In the genomic region with DNA sequence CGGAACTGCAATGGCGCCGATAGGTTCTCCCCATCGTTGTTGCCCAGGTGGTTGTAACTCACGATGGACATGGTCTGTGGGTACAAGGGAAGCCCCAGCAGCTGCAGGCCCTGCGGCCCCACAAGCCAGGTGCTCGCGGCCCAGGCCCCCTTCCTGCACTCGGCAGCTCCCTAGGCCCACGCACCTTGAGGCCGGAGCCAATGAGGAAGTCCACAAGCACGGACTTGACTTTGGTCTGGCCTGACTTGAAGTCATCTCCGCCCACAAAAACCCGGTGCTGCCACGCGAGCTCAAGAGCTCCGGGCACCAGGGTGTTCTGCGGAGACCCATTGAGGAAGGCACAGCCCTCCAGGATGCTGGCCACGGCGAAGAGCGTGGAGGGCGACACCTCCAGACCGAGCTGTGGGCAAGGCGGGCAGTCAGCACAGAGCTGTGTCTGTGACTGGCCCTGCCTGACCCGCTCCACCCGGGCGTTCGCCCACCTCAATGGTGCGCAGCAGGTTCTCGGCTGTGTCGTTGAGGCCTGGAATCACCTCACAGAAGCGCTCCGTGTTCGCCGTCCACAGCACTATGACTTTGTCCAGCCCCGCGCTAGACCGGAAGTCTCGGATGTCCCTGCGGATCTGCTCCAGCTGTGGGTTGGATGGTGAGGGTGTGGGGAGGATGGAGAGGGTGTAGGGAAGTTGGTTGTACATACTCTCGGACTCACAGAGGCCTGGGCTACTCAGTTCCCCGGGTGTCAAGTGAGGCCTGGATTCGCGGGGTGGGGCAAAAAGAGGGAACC, we compare ENCODE assay signal across 1 cellular context.
TF ChIP-seq lines count a peak whose summit lies in the region.

No MANE protein-coding gene starts in this region.

TF ChIP-seq in HEK293, 187 proteins besides CTCF, POLR2A, EP300 and RAD21 (continued from another document):
- TF ChIP-seq ZNF404 (tag by site-specific recombination; IDR thresholded peaks at IDR 0.05) (no peak), ZNF23 (tag by site-specific recombination; IDR thresholded peaks at IDR 0.05; ENCODE audit: borderline replicate concordance) (no peak), ZNF169 (tag by site-specific recombination; IDR thresholded peaks at IDR 0.05) (no peak), HIC1 (tag by site-specific recombination; IDR thresholded peaks at IDR 0.05) (0 out of 2 replicates have a peak, but pooled peaks have one; percentile 27), SCRT1 (tag by site-specific recombination; IDR thresholded peaks at IDR 0.05; ENCODE audit: borderline replicate concordance) (0 out of 2 replicates have a peak, but pooled peaks have one; percentile 29), ZNF777 (tag by site-specific recombination; IDR thresholded peaks at IDR 0.05; ENCODE audit: borderline replicate concordance) (no peak), TCF7L2 (IDR thresholded peaks at IDR 0.05; ENCODE audit: borderline replicate concordance, low read depth, low read length) (no peak), BCL11A (tag by site-specific recombination; IDR thresholded peaks at IDR 0.05; ENCODE audit: low read depth) (no peak), ZNF843 (tag by site-specific recombination; IDR thresholded peaks at IDR 0.05) (no peak), ZNF670 (tag by site-specific recombination; IDR thresholded peaks at IDR 0.05; ENCODE audit: low read depth) (no peak), ZNF530 (tag by site-specific recombination; IDR thresholded peaks at IDR 0.05; ENCODE audit: low read depth) (no peak), ZNF146 (tag by site-specific recombination; IDR thresholded peaks at IDR 0.05) (no peak), ZNF280D (tag by site-specific recombination; IDR thresholded peaks at IDR 0.05) (no peak), ZNF18 (tag by site-specific recombination; IDR thresholded peaks at IDR 0.05) (no peak), ZNF302 (tag by site-specific recombination; IDR thresholded peaks at IDR 0.05; ENCODE audit: low read depth) (no peak), ZNF664 (tag by site-specific recombination; IDR thresholded peaks at IDR 0.05) (no peak), KLF8 (tag by site-specific recombination; IDR thresholded peaks at IDR 0.05) (peak; percentile 9; the same call in 1 of the 2 replicates), ZNF785 (tag by site-specific recombination; IDR thresholded peaks at IDR 0.05) (no peak), ZSCAN4 (tag by site-specific recombination; IDR thresholded peaks at IDR 0.05) (no peak), ZNF518A (tag by site-specific recombination; conservative IDR thresholded peaks at IDR 0.05; ENCODE audit: low read depth) (no peak), ZBTB17 (tag by site-specific recombination; IDR thresholded peaks at IDR 0.05) (no peak), ZNF140 (tag by site-specific recombination; IDR thresholded peaks at IDR 0.05) (0 out of 2 replicates have a peak, but pooled peaks have one; percentile 45), HOXC10 (CRISPR knock-in tag; IDR thresholded peaks at IDR 0.05) (peak; percentile 39; the same call in 1 of the 2 replicates), ZNF600 (tag by site-specific recombination; IDR thresholded peaks at IDR 0.05) (peak; percentile 75)
- TF ChIP-seq, protein P1, sequence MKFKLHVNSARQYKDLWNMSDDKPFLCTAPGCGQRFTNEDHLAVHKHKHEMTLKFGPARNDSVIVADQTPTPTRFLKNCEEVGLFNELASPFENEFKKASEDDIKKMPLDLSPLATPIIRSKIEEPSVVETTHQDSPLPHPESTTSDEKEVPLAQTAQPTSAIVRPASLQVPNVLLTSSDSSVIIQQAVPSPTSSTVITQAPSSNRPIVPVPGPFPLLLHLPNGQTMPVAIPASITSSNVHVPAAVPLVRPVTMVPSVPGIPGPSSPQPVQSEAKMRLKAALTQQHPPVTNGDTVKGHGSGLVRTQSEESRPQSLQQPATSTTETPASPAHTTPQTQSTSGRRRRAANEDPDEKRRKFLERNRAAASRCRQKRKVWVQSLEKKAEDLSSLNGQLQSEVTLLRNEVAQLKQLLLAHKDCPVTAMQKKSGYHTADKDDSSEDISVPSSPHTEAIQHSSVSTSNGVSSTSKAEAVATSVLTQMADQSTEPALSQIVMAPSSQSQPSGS (tag by site-specific recombination; IDR thresholded peaks at IDR 0.05; ENCODE audit: low read depth), result no peak
